Comparison of ENCODE assay signal across 1 cellular context in the genomic region with DNA sequence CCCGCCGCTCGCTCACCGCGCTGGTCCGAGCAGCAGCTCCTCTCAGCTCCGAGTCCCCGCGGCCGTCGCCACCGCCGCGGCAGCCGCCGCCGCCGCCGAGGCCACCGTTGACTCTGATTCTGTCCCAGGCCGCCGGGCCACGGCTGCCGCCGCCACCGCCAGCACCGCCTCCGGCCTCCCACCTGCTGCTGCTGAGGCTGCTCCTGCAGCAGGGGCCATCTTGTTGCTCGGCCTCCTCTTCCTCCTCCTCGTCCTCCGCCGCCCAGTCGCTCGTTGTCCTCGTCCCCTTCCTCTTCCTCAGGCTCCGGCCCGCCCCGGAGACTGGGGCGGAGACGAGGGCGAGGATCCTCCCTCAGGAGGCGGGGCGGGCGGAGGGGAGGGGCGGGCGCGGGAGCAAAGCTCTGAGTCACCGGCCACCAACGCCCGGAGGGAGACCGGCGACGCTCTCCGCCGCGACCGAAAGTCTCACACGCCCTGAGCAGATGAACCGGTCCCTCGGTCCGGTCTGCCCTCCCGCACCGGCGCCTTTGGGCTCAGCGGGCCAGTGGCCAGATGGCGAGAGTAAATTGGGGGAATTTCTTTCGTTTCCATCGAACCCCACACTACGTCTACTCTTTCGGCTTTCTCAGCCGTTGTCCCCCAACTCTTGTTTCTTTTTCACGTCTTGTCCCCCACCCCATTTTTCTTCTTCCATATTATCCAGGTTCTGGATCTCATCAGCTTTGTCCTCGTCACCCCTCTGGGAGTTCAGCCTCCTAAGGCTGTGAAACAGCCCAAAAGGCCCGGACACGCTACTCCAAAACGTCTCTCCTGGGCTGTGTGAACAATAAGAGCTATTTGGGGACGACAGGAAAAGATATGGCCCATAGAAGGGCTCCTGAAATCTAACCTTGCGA.
TF ChIP-seq lines count a peak whose summit lies in the region.

A gene with protein sequence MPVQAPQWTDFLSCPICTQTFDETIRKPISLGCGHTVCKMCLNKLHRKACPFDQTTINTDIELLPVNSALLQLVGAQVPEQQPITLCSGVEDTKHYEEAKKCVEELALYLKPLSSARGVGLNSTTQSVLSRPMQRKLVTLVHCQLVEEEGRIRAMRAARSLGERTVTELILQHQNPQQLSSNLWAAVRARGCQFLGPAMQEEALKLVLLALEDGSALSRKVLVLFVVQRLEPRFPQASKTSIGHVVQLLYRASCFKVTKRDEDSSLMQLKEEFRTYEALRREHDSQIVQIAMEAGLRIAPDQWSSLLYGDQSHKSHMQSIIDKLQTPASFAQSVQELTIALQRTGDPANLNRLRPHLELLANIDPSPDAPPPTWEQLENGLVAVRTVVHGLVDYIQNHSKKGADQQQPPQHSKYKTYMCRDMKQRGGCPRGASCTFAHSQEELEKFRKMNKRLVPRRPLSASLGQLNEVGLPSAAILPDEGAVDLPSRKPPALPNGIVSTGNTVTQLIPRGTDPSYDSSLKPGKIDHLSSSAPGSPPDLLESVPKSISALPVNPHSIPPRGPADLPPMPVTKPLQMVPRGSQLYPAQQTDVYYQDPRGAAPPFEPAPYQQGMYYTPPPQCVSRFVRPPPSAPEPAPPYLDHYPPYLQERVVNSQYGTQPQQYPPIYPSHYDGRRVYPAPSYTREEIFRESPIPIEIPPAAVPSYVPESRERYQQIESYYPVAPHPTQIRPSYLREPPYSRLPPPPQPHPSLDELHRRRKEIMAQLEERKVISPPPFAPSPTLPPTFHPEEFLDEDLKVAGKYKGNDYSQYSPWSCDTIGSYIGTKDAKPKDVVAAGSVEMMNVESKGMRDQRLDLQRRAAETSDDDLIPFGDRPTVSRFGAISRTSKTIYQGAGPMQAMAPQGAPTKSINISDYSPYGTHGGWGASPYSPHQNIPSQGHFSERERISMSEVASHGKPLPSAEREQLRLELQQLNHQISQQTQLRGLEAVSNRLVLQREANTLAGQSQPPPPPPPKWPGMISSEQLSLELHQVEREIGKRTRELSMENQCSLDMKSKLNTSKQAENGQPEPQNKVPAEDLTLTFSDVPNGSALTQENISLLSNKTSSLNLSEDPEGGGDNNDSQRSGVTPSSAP (minus strand): TSS at position 278 of the 896 bp plus-strand sequence. CDS start 29,372 bp downstream, outside the sequence.

TF ChIP-seq in H1, 55 proteins besides CTCF, POLR2A, EP300 and RAD21:
- TF ChIP-seq CREB1 (IDR thresholded peaks at IDR 0.05) (peak; percentile 39; the same call in 1 of the 2 replicates), HDAC2 (IDR thresholded peaks at IDR 0.05; ENCODE audit: borderline replicate concordance in 1 of 2, low read depth in 2 of 2, low read length in 2 of 2) (0 out of 4 replicates have a peak, but pooled peaks of 1 of the 2 experiments have one; percentile 3), SP1 (IDR thresholded peaks at IDR 0.05; ENCODE audit: low read depth, low read length) (no peak; the same call in 1 of the 2 replicates), MAX (IDR thresholded peaks at IDR 0.05) (peak; percentile 42; the same call in 1 of the 2 replicates), CTBP2 (IDR thresholded peaks at IDR 0.05; ENCODE audit: borderline replicate concordance, insufficient read depth, insufficient read length, low read length) (no peak), SRF (IDR thresholded peaks at IDR 0.05; ENCODE audit: low read depth, low read length) (no peak), SIN3A (conservative IDR thresholded peaks at IDR 0.05 in 1 of 2, IDR thresholded peaks at IDR 0.05 in 1 of 2; ENCODE audit: low read depth in 1 of 2, low read length in 2 of 2) (peak in 1 of 2 experiments; percentile 28; a peak in 1 of 4 replicates), TCF12 (IDR thresholded peaks at IDR 0.05; ENCODE audit: low read depth, low read length) (0 out of 2 replicates have a peak, but pooled peaks have one; percentile 17), YY1 (IDR thresholded peaks at IDR 0.05; ENCODE audit: low read depth, low read length) (peak; percentile 91), RXRA (IDR thresholded peaks at IDR 0.05; ENCODE audit: insufficient read depth, low read depth, low read length) (no peak), KDM4A (IDR thresholded peaks at IDR 0.05; ENCODE audit: low read depth, low read length, severe bottlenecking) (peak; percentile 93), CHD1 (IDR thresholded peaks at IDR 0.05; ENCODE audit: low read depth, low read length) (no peak), ATF3 (IDR thresholded peaks at IDR 0.05; ENCODE audit: insufficient read depth, low read depth, low read length) (no peak), TAF7 (optimal IDR thresholded peaks at IDR 0.05; ENCODE audit: borderline replicate concordance, low read depth, low read length) (peak; percentile 38), TBP (IDR thresholded peaks at IDR 0.05; ENCODE audit: low read depth, low read length) (peak; percentile 78), PHF8 (conservative IDR thresholded peaks at IDR 0.05; ENCODE audit: low read depth, low read length) (peak; percentile 89), RBBP5 (IDR thresholded peaks at IDR 0.05; ENCODE audit: borderline replicate concordance, low read depth, low read length) (peak; percentile 39; the same call in 1 of the 2 replicates), BACH1 (IDR thresholded peaks at IDR 0.05; ENCODE audit: low read length) (no peak), JUND (IDR thresholded peaks at IDR 0.05; ENCODE audit: low read length) (peak; percentile 69; the same call in 1 of the 2 replicates), ASH2L (IDR thresholded peaks at IDR 0.05; ENCODE audit: low read length) (peak; percentile 92), TAF1 (IDR thresholded peaks at IDR 0.05; ENCODE audit: low read depth, low read length) (peak; percentile 92), POLR2AphosphoS5 (IDR thresholded peaks at IDR 0.05; ENCODE audit: low read depth, low read length) (peak; percentile 95), FOSL1 (IDR thresholded peaks at IDR 0.05; ENCODE audit: insufficient read depth, low read depth, low read length) (0 out of 2 replicates have a peak, but pooled peaks have one; percentile 45)
TF ChIP-seq in H1: peak in this region for 16.
